Comparison of ENCODE assay signal across 9 cellular contexts in genomic region chr1:244210884-244211558, GRCh38.
DNase-seq lines count a peak whose midpoint lies in the region; ATAC-seq and TF ChIP-seq lines count a peak whose summit lies in the region.
"Had no signal": no experiment of that assay in that cellular context is flagged by ENCODE, and none has a peak within 500 bp of the region (broad histone marks: within the 10 kb centered on the region; RNA-seq: fewer than 3 reads in every experiment).

No MANE protein-coding gene starts in this region.

- no peak overlapping the region for H3K23ac ChIP-seq in mesenchymal stem cell (ENCODE audit: low read length in 2 of 2)

- H3K27me3 ChIP-seq in mammary epithelial cell (ENCODE audit: insufficient read depth, low read length): no peaks in the 10 kb centered on the region
- peaks cover 0 to 4% of the 10 kb centered on the region in 2 experiments for H3K27me3 ChIP-seq in mesenchymal stem cell (ENCODE audit: control insufficient read depth in 1 of 2, insufficient read depth in 1 of 2, low read length in 2 of 2)

- no peak overlapping the region for H4K91ac ChIP-seq in mesenchymal stem cell (ENCODE audit: low read length)

- H3K36me3 ChIP-seq in mammary epithelial cell (ENCODE audit: insufficient read depth, low read length) (no peaks in the 10 kb centered on the region), mesenchymal stem cell (ENCODE audit: control insufficient read depth in 1 of 2, insufficient read depth in 2 of 2, low read depth in 1 of 2, low read length in 2 of 2) (no peaks in the 10 kb centered on the region)

- no peak overlapping the region for H3K9ac ChIP-seq in mammary epithelial cell (ENCODE audit: insufficient read depth, low read length)
- H3K9ac ChIP-seq in mesenchymal stem cell (ENCODE audit: low read length): no peak overlapping the region

- no peak overlapping the region for H4K8ac ChIP-seq in mesenchymal stem cell (ENCODE audit: low read length)

- no peak overlapping the region for H3K4me2 ChIP-seq in mammary epithelial cell (ENCODE audit: insufficient read depth, low read depth, low read length)
- H3K4me2 ChIP-seq in mesenchymal stem cell (ENCODE audit: low read length, poor library complexity, severe bottlenecking): no peak overlapping the region

- no TSS peak for BruUV-seq in mammary epithelial cell (replicated peaks; lab: Mats Ljungman, UMichigan)

- H3K36me3 Mint-ChIP-seq in memory B cell: peaks cover 3% of the 10 kb centered on the region

- CTCF ChIA-PET in mammary epithelial cell (lab: Charles Lee; ENCODE audit: low non-redundant PET): no interaction called here

- peak overlapping the region; percentile 82 for H3K27ac Mint-ChIP-seq in memory B cell

- TF ChIP-seq CTCF in C4-2B (conservative IDR thresholded peaks at IDR 0.05) (peak; percentile 56), mammary epithelial cell (conservative IDR thresholded peaks at IDR 0.05 in 1 of 2, IDR thresholded peaks at IDR 0.05 in 1 of 2; ENCODE audit: extremely low read depth in 1 of 2, insufficient read depth in 1 of 2, low read depth in 1 of 2, low read length in 2 of 2) (peak; percentile 25 to 40)

- peak; percentile 28 for DNase-seq in HCEC 1CT
- no peak for DNase-seq in mammary epithelial cell
- DNase-seq in memory B cell (ENCODE audit: low spot score in 2 of 2): no peak
- DNase-seq in epidermal melanocyte (ENCODE audit: insufficient read length, low spot score): no peak
- no peak for DNase-seq in mesenchymal stem cell
- DNase-seq in OCI-M2 (lab: John Stamatoyannopoulos, UW; ENCODE audit: unreplicated experiment): no peak
- DNase-seq: activated T-cell treated with anti-CD3 and anti-CD28 coated beads, Interleukin-2, amount 50 U/mL, for 48 hours had no signal

- no peaks in the 10 kb centered on the region for H3K9me3 ChIP-seq in mammary epithelial cell (replicated peaks; ENCODE audit: insufficient read depth, low read length)
- no peaks in the 10 kb centered on the region for H3K9me3 ChIP-seq in mesenchymal stem cell (ENCODE audit: control insufficient read depth, low read length)

- H3K27me3 Mint-ChIP-seq in memory B cell: no peaks in the 10 kb centered on the region

- no peak overlapping the region for H2BK120ac ChIP-seq in mesenchymal stem cell (ENCODE audit: low read depth, low read length)

- in situ Hi-C loops in mammary epithelial cell (cut with MboI; ENCODE audit: low sequenced_read_pairs in 2 of 2): no loop called here

- H2BK12ac ChIP-seq in mesenchymal stem cell (ENCODE audit: low read length in 2 of 2): no peak overlapping the region

- peaks cover 10% of the 10 kb centered on the region for H3K4me1 ChIP-seq in mammary epithelial cell (ENCODE audit: insufficient read depth, low read length)
- H3K4me1 ChIP-seq in mesenchymal stem cell (ENCODE audit: control insufficient read depth, insufficient read depth, low read depth, low read length): peaks cover 9% of the 10 kb centered on the region

- H3K79me1 ChIP-seq in mesenchymal stem cell (replicated peaks; ENCODE audit: low read length, poor library complexity, severe bottlenecking): no peaks in the 10 kb centered on the region

- peaks cover 6% of the 10 kb centered on the region for H3K4me1 Mint-ChIP-seq in memory B cell

- no peak overlapping the region for H3K27ac ChIP-seq in C4-2B
- no peak overlapping the region for H3K27ac ChIP-seq in mammary epithelial cell (ENCODE audit: insufficient read depth, low read depth, low read length)
- no peak overlapping the region for H3K27ac ChIP-seq in mesenchymal stem cell (ENCODE audit: low read length, poor library complexity, severe bottlenecking)

- H2AK5ac ChIP-seq in mesenchymal stem cell (ENCODE audit: low read length, severe bottlenecking): no peak overlapping the region

- H3K79me2 ChIP-seq in mammary epithelial cell (ENCODE audit: insufficient read depth, low read length): no peaks in the 10 kb centered on the region

- no peaks in the 10 kb centered on the region for H3K9me3 Mint-ChIP-seq in memory B cell

- H3K4me3 ChIP-seq in mammary epithelial cell (replicated peaks in 1 of 3; ENCODE audit: insufficient read depth in 1 of 3, low read depth in 2 of 3, low read length in 3 of 3) (no peak overlapping the region), mesenchymal stem cell (ENCODE audit: insufficient read depth in 1 of 2, low read depth in 1 of 2, low read length in 2 of 2) (no peak overlapping the region)

- H2AFZ ChIP-seq in mammary epithelial cell (ENCODE audit: low read depth, low read length) (no peak overlapping the region), mesenchymal stem cell (ENCODE audit: low read depth, low read length) (no peak overlapping the region)

- H3K4ac ChIP-seq in mesenchymal stem cell (ENCODE audit: low read depth in 1 of 2, low read length in 2 of 2): no peak overlapping the region

- no peak overlapping the region for H2BK5ac ChIP-seq in mesenchymal stem cell (ENCODE audit: low read depth, low read length, poor library complexity, severe bottlenecking)

- H3K18ac ChIP-seq in mesenchymal stem cell (ENCODE audit: low read depth in 1 of 2, low read length in 2 of 2): no peak overlapping the region

- no peak overlapping the region for H2BK15ac ChIP-seq in mesenchymal stem cell (ENCODE audit: low read depth, poor library complexity, severe bottlenecking)

- dilution Hi-C loops in mammary epithelial cell (cut with HindIII; ENCODE audit: low sequenced_read_pairs): no loop called here

- H3K14ac ChIP-seq in mesenchymal stem cell (ENCODE audit: low read length in 2 of 2): no peak overlapping the region

- intact Hi-C loops in mammary epithelial cell (cut with micrococcal nuclease): loop anchor here (5.0 kb wide), 1 partner anchor 164 kb away; no protein-coding TSS in a partner anchor

- ATAC-seq in memory B cell (ENCODE audit: low read depth): no peak
- no peak for ATAC-seq in GM19324 (IDR thresholded peaks at IDR 0.05; ENCODE audit: low FRiP score, unreplicated experiment)

- no peaks in the 10 kb centered on the region for H4K20me1 ChIP-seq in mammary epithelial cell (ENCODE audit: insufficient read depth, low read length)

- H3K4me3 Mint-ChIP-seq in memory B cell: no peak overlapping the region

- WGBS in mammary epithelial cell (ENCODE audit: low coverage, missing lambda C conversion rate): 95% methylated on average over 28 of the region's 28 CpGs
- 88% methylated on average over 27 of the region's 28 CpGs for WGBS in mesenchymal stem cell
